Comparison of ENCODE assay signal across 22 cellular contexts in genomic region chr12:101087903-101088302, GRCh38.
"Had no signal": no experiment of that assay in that cellular context is flagged by ENCODE, and none has a peak within 500 bp of the region (broad histone marks: within the 10 kb centered on the region; RNA-seq: fewer than 3 reads in every experiment).

No MANE protein-coding gene starts in this region.

- DNase-seq: activated B cell treated with CpG ODN at 0.5 μM for 24 hours; activated CD4-positive, alpha-beta memory T cell treated with anti-CD3 and anti-CD28 coated beads, Interleukin-2, amount 10 ng/mL, durations not matched to agents 7 days and 5 days; activated CD4-positive, alpha-beta T cell treated with anti-CD3 and anti-CD28 coated beads for 4 hours; activated CD8-positive, alpha-beta memory T cell treated with anti-CD3 and anti-CD28 coated beads, Interleukin-2, amount 10 ng/mL, durations not matched to agents 7 days and 5 days; activated naive CD4-positive, alpha-beta T cell treated with Interleukin-2 at 50 U/mL for 16 hours; activated naive CD8-positive, alpha-beta T cell treated with anti-CD3 and anti-CD28 coated beads, Interleukin-2, amount 10 ng/mL, durations not matched to agents 7 days and 5 days; amygdala; body of pancreas; caudate nucleus; effector memory CD8-positive, alpha-beta T cell; esophagus squamous epithelium; left cardiac atrium; mesenchymal stem cell; naive thymus-derived CD8-positive, alpha-beta T cell; spleen; stimulated activated CD8-positive, alpha-beta memory T cell treated with anti-CD3 and anti-CD28 coated beads, Interleukin-4, amount 100 ng/mL, for 48 hours; stimulated activated naive CD4-positive, alpha-beta T cell had no signal

- H3K4me1 ChIP-seq: body of pancreas, esophagus squamous epithelium, spleen, tibial nerve, vagina had no signal

- H3K27me3 Mint-ChIP-seq: activated CD4-positive, alpha-beta memory T cell treated with anti-CD3 and anti-CD28 coated beads, Interleukin-2, amount 10 ng/mL, durations not matched to agents 7 days and 5 days; effector memory CD8-positive, alpha-beta T cell had no signal

- FAIRE-seq: TTC549 had no signal

- H3K27ac Mint-ChIP-seq: activated B cell treated with CpG ODN at 0.5 μM for 24 hours; activated CD4-positive, alpha-beta memory T cell treated with anti-CD3 and anti-CD28 coated beads, Interleukin-2, amount 10 ng/mL, durations not matched to agents 7 days and 5 days; activated CD8-positive, alpha-beta memory T cell treated with anti-CD3 and anti-CD28 coated beads, Interleukin-2, amount 10 ng/mL, durations not matched to agents 7 days and 5 days; activated naive CD8-positive, alpha-beta T cell treated with anti-CD3 and anti-CD28 coated beads, Interleukin-2, amount 10 ng/mL, durations not matched to agents 7 days and 5 days; activated T-helper 17 cell treated with anti-CD3 and anti-CD28 coated beads, Interleukin-2, amount 50 U/mL, for 72 hours; effector memory CD8-positive, alpha-beta T cell; naive thymus-derived CD8-positive, alpha-beta T cell; T-helper 2 cell treated with Interferon-gamma antibody and Interleukin-4, amounts not matched to agents 5 μg/mL and 100 μg/mL, for 36 hours had no signal

- H3K9me3 ChIP-seq: body of pancreas, esophagus squamous epithelium, spleen, tibial nerve, vagina had no signal

- H3K4me1 Mint-ChIP-seq: activated B cell treated with CpG ODN at 0.5 μM for 24 hours; activated CD4-positive, alpha-beta memory T cell treated with anti-CD3 and anti-CD28 coated beads, Interleukin-2, amount 10 ng/mL, durations not matched to agents 7 days and 5 days; activated CD8-positive, alpha-beta memory T cell treated with anti-CD3 and anti-CD28 coated beads, Interleukin-2, amount 10 ng/mL, durations not matched to agents 7 days and 5 days; activated T-helper 17 cell treated with anti-CD3 and anti-CD28 coated beads, Interleukin-2, amount 50 U/mL, for 72 hours; naive thymus-derived CD8-positive, alpha-beta T cell had no signal

- H3K4me3 Mint-ChIP-seq: activated B cell treated with CpG ODN at 0.5 μM for 24 hours; activated CD4-positive, alpha-beta memory T cell treated with anti-CD3 and anti-CD28 coated beads, Interleukin-2, amount 10 ng/mL, durations not matched to agents 7 days and 5 days; activated CD8-positive, alpha-beta memory T cell treated with anti-CD3 and anti-CD28 coated beads, Interleukin-2, amount 10 ng/mL, durations not matched to agents 7 days and 5 days; activated naive CD8-positive, alpha-beta T cell treated with anti-CD3 and anti-CD28 coated beads, Interleukin-2, amount 10 ng/mL, durations not matched to agents 7 days and 5 days; activated T-helper 17 cell treated with anti-CD3 and anti-CD28 coated beads, Interleukin-2, amount 50 U/mL, for 72 hours; effector memory CD8-positive, alpha-beta T cell; naive thymus-derived CD8-positive, alpha-beta T cell; T-helper 2 cell treated with Interferon-gamma antibody and Interleukin-4, amounts not matched to agents 5 μg/mL and 100 μg/mL, for 36 hours had no signal

- H3K27me3 ChIP-seq: body of pancreas, esophagus squamous epithelium, spleen, tibial nerve, vagina had no signal

- ATAC-seq: activated CD8-positive, alpha-beta memory T cell treated with anti-CD3 and anti-CD28 coated beads, Interleukin-2, amount 10 ng/mL, durations not matched to agents 7 days and 5 days; activated T-helper 17 cell treated with anti-CD3 and anti-CD28 coated beads, Interleukin-2, amount 50 U/mL, for 72 hours; body of pancreas; effector memory CD8-positive, alpha-beta T cell; left cardiac atrium; naive thymus-derived CD8-positive, alpha-beta T cell had no signal

- H3K9me3 Mint-ChIP-seq: activated B cell treated with CpG ODN at 0.5 μM for 24 hours; activated CD4-positive, alpha-beta memory T cell treated with anti-CD3 and anti-CD28 coated beads, Interleukin-2, amount 10 ng/mL, durations not matched to agents 7 days and 5 days; activated naive CD8-positive, alpha-beta T cell treated with anti-CD3 and anti-CD28 coated beads, Interleukin-2, amount 10 ng/mL, durations not matched to agents 7 days and 5 days; T-helper 2 cell treated with Interferon-gamma antibody and Interleukin-4, amounts not matched to agents 5 μg/mL and 100 μg/mL, for 36 hours had no signal

- H3K4me3 ChIP-seq: body of pancreas, esophagus squamous epithelium, spleen, tibial nerve, vagina had no signal

- H3K36me3 ChIP-seq: esophagus squamous epithelium, spleen, tibial nerve, vagina had no signal

- H3K27ac ChIP-seq: body of pancreas, esophagus squamous epithelium, spleen, tibial nerve, vagina had no signal
